1 cellular context compared by ENCODE assay signal in genomic region chr16:46803373-46803772, GRCh38.
TF ChIP-seq lines count a peak whose summit lies in the region.

No MANE protein-coding gene starts in this region.

TF ChIP-seq in H1, 55 proteins besides CTCF, POLR2A, EP300 and RAD21:
- TF ChIP-seq MAFK (IDR thresholded peaks at IDR 0.05; ENCODE audit: low read depth, low read length) = peak; percentile 99
- peak; percentile 47; the same call in 1 of the 2 replicates for TF ChIP-seq BACH1 (IDR thresholded peaks at IDR 0.05; ENCODE audit: low read length)
- no peak for TF ChIP-seq SP1 (IDR thresholded peaks at IDR 0.05; ENCODE audit: low read depth, low read length)
- TF ChIP-seq RFX5 (IDR thresholded peaks at IDR 0.05; ENCODE audit: borderline replicate concordance, low read depth, low read length) = no peak
- TF ChIP-seq ASH2L (IDR thresholded peaks at IDR 0.05; ENCODE audit: low read length) = no peak
- no peak for TF ChIP-seq GTF2F1 (IDR thresholded peaks at IDR 0.05; ENCODE audit: borderline replicate concordance, low read depth, low read length)
